ENCODE assay signal across 17 cellular contexts in genomic region chr3:73558399-73559075, GRCh38.
DNase-seq lines count a peak whose midpoint lies in the region; ATAC-seq and TF ChIP-seq lines count a peak whose summit lies in the region.
"Had no signal": no experiment of that assay in that cellular context is flagged by ENCODE, and none has a peak within 500 bp of the region (broad histone marks: within the 10 kb centered on the region; RNA-seq: fewer than 3 reads in every experiment).

No MANE protein-coding gene starts in this region.

- H3K4me3 ChIP-seq in mammary epithelial cell (replicated peaks in 1 of 3; ENCODE audit: insufficient read depth in 1 of 3, low read depth in 2 of 3, low read length in 3 of 3) (no peak overlapping the region), left lung (no peak overlapping the region)
- H3K4me3 ChIP-seq: ascending aorta, MG63, SJCRH30, testis had no signal

- DNase-seq in MCF 10A (ENCODE audit: unreplicated experiment) (peak; percentile 3), mammary epithelial cell (no peak), left lung (no peak), GM10266 (ENCODE audit: extremely low spot score) (no peak)
- no peak for DNase-seq in stimulated activated naive CD8-positive, alpha-beta T cell treated with anti-CD3 and anti-CD28 coated beads, Interleukin-15, Interleukin-2, amounts not matched to agents 100 U/mL and 50 U/mL, for 24 hours
- no peak for DNase-seq in stimulated activated naive CD4-positive, alpha-beta T cell treated with Interleukin-2 at 50 U/mL for 16 hours (lab: John Stamatoyannopoulos, UW)
- no peak for DNase-seq in stimulated activated naive B cell treated with anti-CD40 and anti-IgM and Interleukin-4, amounts not matched to agents 10 μg/mL and 1 μg/mL and 100 μg/mL, for 72 hours
- DNase-seq: activated B cell treated with CpG ODN at 0.5 μM for 24 hours, activated T-cell treated with anti-CD3 and anti-CD28 coated beads for 4 hours, DMS79 treated with DMSO at 0.1 percent for 48 hours, MG63, NCI-H446, testis had no signal

- 98% methylated on average over 7 of the region's 7 CpGs for WGBS in mammary epithelial cell (ENCODE audit: low coverage, missing lambda C conversion rate)

- H3K27ac ChIP-seq in mammary epithelial cell (ENCODE audit: insufficient read depth, low read depth, low read length): no peak overlapping the region
- H3K27ac ChIP-seq in left lung: no peak overlapping the region
- H3K27ac ChIP-seq: SJCRH30, testis had no signal

- H3K9me3 Mint-ChIP-seq in MCF 10A (ENCODE audit: unreplicated experiment): no peaks in the 10 kb centered on the region
- H3K9me3 Mint-ChIP-seq in stimulated activated naive B cell treated with anti-CD40 and anti-IgM and Interleukin-4, amounts not matched to agents 10 μg/mL and 1 μg/mL and 100 μg/mL, for 72 hours: no peaks in the 10 kb centered on the region
- H3K9me3 Mint-ChIP-seq: activated B cell treated with CpG ODN at 0.5 μM for 24 hours had no signal

- intact Hi-C loops in MCF 10A (cut with micrococcal nuclease): no loop called here
- intact Hi-C loops in mammary epithelial cell (cut with micrococcal nuclease): no loop called here
- intact Hi-C loops in left lung (cut with DNase I): no loop called here

- ATAC-seq in esophagus mucosa: peak; percentile 97
- peak; percentile 62 for ATAC-seq in left lung
- ATAC-seq in stimulated activated naive CD8-positive, alpha-beta T cell treated with anti-CD3 and anti-CD28 coated beads, Interleukin-15, Interleukin-2, amounts not matched to agents 100 U/mL and 50 U/mL, for 24 hours: no peak
- ATAC-seq in stimulated activated naive B cell treated with anti-CD40 and anti-IgM and Interleukin-4, amounts not matched to agents 10 μg/mL and 1 μg/mL and 100 μg/mL, for 72 hours (replicated peaks): no peak
- ATAC-seq: left lobe of liver had no signal

- no peaks in the 10 kb centered on the region for H3K27me3 Mint-ChIP-seq in MCF 10A (ENCODE audit: insufficient read depth, unreplicated experiment)
- no peaks in the 10 kb centered on the region for H3K27me3 Mint-ChIP-seq in stimulated activated naive B cell treated with anti-CD40 and anti-IgM and Interleukin-4, amounts not matched to agents 10 μg/mL and 1 μg/mL and 100 μg/mL, for 72 hours
- H3K27me3 Mint-ChIP-seq: activated B cell treated with CpG ODN at 0.5 μM for 24 hours had no signal

- TF ChIP-seq CTCF in MCF 10A (IDR thresholded peaks at IDR 0.05; ENCODE audit: unreplicated experiment): no peak
- TF ChIP-seq CTCF in mammary epithelial cell (conservative IDR thresholded peaks at IDR 0.05 in 1 of 2, IDR thresholded peaks at IDR 0.05 in 1 of 2; ENCODE audit: extremely low read depth in 1 of 2, insufficient read depth in 1 of 2, low read depth in 1 of 2, low read length in 2 of 2): no peak
- no peak for TF ChIP-seq CTCF in left lung (IDR thresholded peaks at IDR 0.05)
- TF ChIP-seq CTCF in GM10266 (IDR thresholded peaks at IDR 0.05; ENCODE audit: control insufficient read depth, insufficient read depth, low read depth, missing control alignments): no peak

- no peak overlapping the region for H3K27ac Mint-ChIP-seq in MCF 10A (ENCODE audit: low read depth, unreplicated experiment)
- no peak overlapping the region for H3K27ac Mint-ChIP-seq in stimulated activated naive B cell treated with anti-CD40 and anti-IgM and Interleukin-4, amounts not matched to agents 10 μg/mL and 1 μg/mL and 100 μg/mL, for 72 hours
- H3K27ac Mint-ChIP-seq: activated B cell treated with CpG ODN at 0.5 μM for 24 hours had no signal

- no peak overlapping the region for H3K4me2 ChIP-seq in mammary epithelial cell (ENCODE audit: insufficient read depth, low read depth, low read length)

- H2AFZ ChIP-seq in mammary epithelial cell (ENCODE audit: low read depth, low read length): no peak overlapping the region

- no peak overlapping the region for H3K9ac ChIP-seq in mammary epithelial cell (ENCODE audit: insufficient read depth, low read length)

- H3K36me3 ChIP-seq in mammary epithelial cell (ENCODE audit: insufficient read depth, low read length) (no peaks in the 10 kb centered on the region), left lung (no peaks in the 10 kb centered on the region)
- H3K36me3 ChIP-seq: ascending aorta, MG63, SJCRH30 had no signal

- no peaks in the 10 kb centered on the region for H3K4me1 Mint-ChIP-seq in MCF 10A (ENCODE audit: insufficient read depth, unreplicated experiment)
- H3K4me1 Mint-ChIP-seq in stimulated activated naive B cell treated with anti-CD40 and anti-IgM and Interleukin-4, amounts not matched to agents 10 μg/mL and 1 μg/mL and 100 μg/mL, for 72 hours: no peaks in the 10 kb centered on the region
- H3K4me1 Mint-ChIP-seq: activated B cell treated with CpG ODN at 0.5 μM for 24 hours had no signal

- in situ Hi-C loops in mammary epithelial cell (cut with MboI; ENCODE audit: low sequenced_read_pairs in 2 of 2): no loop called here

- dilution Hi-C loops in mammary epithelial cell (cut with HindIII; ENCODE audit: low sequenced_read_pairs): no loop called here

- H3K36me3 Mint-ChIP-seq in MCF 10A (ENCODE audit: insufficient read depth, unreplicated experiment): no peaks in the 10 kb centered on the region
- no peaks in the 10 kb centered on the region for H3K36me3 Mint-ChIP-seq in stimulated activated naive B cell treated with anti-CD40 and anti-IgM and Interleukin-4, amounts not matched to agents 10 μg/mL and 1 μg/mL and 100 μg/mL, for 72 hours

- no peaks in the 10 kb centered on the region for H3K27me3 ChIP-seq in mammary epithelial cell (ENCODE audit: insufficient read depth, low read length)
- H3K27me3 ChIP-seq in left lung: no peaks in the 10 kb centered on the region
- H3K27me3 ChIP-seq: ascending aorta, MG63, SJCRH30, testis had no signal

- no peaks in the 10 kb centered on the region for H3K79me2 ChIP-seq in mammary epithelial cell (ENCODE audit: insufficient read depth, low read length)

- H3K4me1 ChIP-seq in mammary epithelial cell (ENCODE audit: insufficient read depth, low read length): no peaks in the 10 kb centered on the region
- no peaks in the 10 kb centered on the region for H3K4me1 ChIP-seq in left lung

- BruUV-seq in MCF 10A (replicated peaks; lab: Mats Ljungman, UMichigan) (no TSS peak), mammary epithelial cell (replicated peaks; lab: Mats Ljungman, UMichigan) (no TSS peak)

- POLR2A ChIA-PET in MCF 10A (lab: Yijun Ruan, JAX): no interaction called here

- CTCF ChIA-PET in MCF 10A (lab: Yijun Ruan, JAX): interaction anchor here (0.6 to 0.9 kb wide), 2 partner anchors 49 to 56 kb away, joined by 3 to 4 read pairs; no protein-coding TSS in a partner anchor
- CTCF ChIA-PET in mammary epithelial cell (lab: Charles Lee; ENCODE audit: low non-redundant PET): no interaction called here

- H4K20me1 ChIP-seq in mammary epithelial cell (ENCODE audit: insufficient read depth, low read length): no peaks in the 10 kb centered on the region

- no peak overlapping the region for H3K4me3 Mint-ChIP-seq in MCF 10A (ENCODE audit: unreplicated experiment)
- H3K4me3 Mint-ChIP-seq in stimulated activated naive B cell treated with anti-CD40 and anti-IgM and Interleukin-4, amounts not matched to agents 10 μg/mL and 1 μg/mL and 100 μg/mL, for 72 hours: no peak overlapping the region
- H3K4me3 Mint-ChIP-seq: activated B cell treated with CpG ODN at 0.5 μM for 24 hours had no signal

- H3K9me3 ChIP-seq in mammary epithelial cell (replicated peaks; ENCODE audit: insufficient read depth, low read length): no peaks in the 10 kb centered on the region
- H3K9me3 ChIP-seq in left lung: no peaks in the 10 kb centered on the region
- H3K9me3 ChIP-seq: ascending aorta, MG63, SJCRH30, testis had no signal

Comparison
In these comparisons a context has a peak if more than half of its experiments do, and no peak if none do; other contexts are left out.
1. ATAC-seq: peak in esophagus mucosa (single experiment) and left lung (single experiment); none in stimulated activated naive CD8-positive, alpha-beta T cell treated with anti-CD3 and anti-CD28 coated beads, Interleukin-15, Interleukin-2, amounts not matched to agents 100 U/mL and 50 U/mL, for 24 hours (single experiment) and stimulated activated naive B cell treated with anti-CD40 and anti-IgM and Interleukin-4, amounts not matched to agents 10 μg/mL and 1 μg/mL and 100 μg/mL, for 72 hours (0 of 2).